Comparison of ENCODE assay signal across 10 cellular contexts in genomic region chr17:16013943-16014407, GRCh38. TPM values are rescaled to one million over a fixed set of nuclear protein-coding genes. Genes with fewer than 3 reads are reported as not detected.
DNase-seq lines count a peak whose midpoint lies in the region; ATAC-seq and TF ChIP-seq lines count a peak whose summit lies in the region.
"Had no signal": no experiment of that assay in that cellular context is flagged by ENCODE, and none has a peak within 500 bp of the region (broad histone marks: within the 10 kb centered on the region; RNA-seq: fewer than 3 reads in every experiment).

No MANE protein-coding gene starts in this region.

- peaks cover 62% of the 10 kb centered on the region for H3K36me3 Mint-ChIP-seq in WTC11

- no peak overlapping the region for H3K27ac Mint-ChIP-seq in WTC11
- H3K27ac Mint-ChIP-seq: activated naive CD8-positive, alpha-beta T cell had no signal

- CTCF ChIA-PET in WTC11 (lab: Charles Lee): no interaction called here

- WGBS in right cardiac atrium: 25% methylated on average over 3 of the region's 3 CpGs

- POLR2A ChIA-PET in WTC11 (lab: Charles Lee): no interaction called here

- H3K4me1 ChIP-seq in right cardiac atrium (ENCODE audit: control insufficient read depth, insufficient read depth, low read length): no peaks in the 10 kb centered on the region
- H3K4me1 ChIP-seq in thoracic aorta (ENCODE audit: control insufficient read depth in 1 of 2, low read depth in 2 of 2): peaks cover 12 to 19% of the 10 kb centered on the region in 2 donors

- ATAC-seq in WTC11: no peak; the same call in 1 of the 2 replicates
- ATAC-seq in right cardiac atrium: peak; percentile 57 to 84
- peak; percentile 31 for ATAC-seq in thoracic aorta (ENCODE audit: insufficient number of reproducible peaks, low FRiP score, low read depth)
- no peak for ATAC-seq in HG02678 (IDR thresholded peaks at IDR 0.05; ENCODE audit: unreplicated experiment)
- ATAC-seq in HG03045 (IDR thresholded peaks at IDR 0.05; ENCODE audit: unreplicated experiment): no peak
- no peak for ATAC-seq in HG03095 (IDR thresholded peaks at IDR 0.05; ENCODE audit: unreplicated experiment)

- H3K4me3 ChIP-seq in right cardiac atrium (ENCODE audit: low read length) (no peak overlapping the region), thoracic aorta (no peak overlapping the region)

- peaks cover 7% of the 10 kb centered on the region for H3K4me1 Mint-ChIP-seq in WTC11

- DNase-seq in DMS 273 (lab: John Stamatoyannopoulos, UW; ENCODE audit: unreplicated experiment) (peak; percentile 47), DMS 273 treated with DMSO at 0.1 percent for 48 hours (lab: John Stamatoyannopoulos, UW) (no peak), WTC11 (ENCODE audit: low spot score) (no peak), right cardiac atrium (no peak), thoracic aorta (ENCODE audit: low spot score) (no peak)
- DNase-seq: 8988T had no signal

- no peaks in the 10 kb centered on the region for H3K9me3 Mint-ChIP-seq in WTC11

- H3K36me3 ChIP-seq in thoracic aorta: peaks cover 7% of the 10 kb centered on the region

- intact Hi-C loops in right cardiac atrium (cut with DNase I): no loop called here

- TF ChIP-seq CTCF in WTC11 (IDR thresholded peaks at IDR 0.05) (0 out of 2 replicates have a peak, but pooled peaks have one; percentile 29), thoracic aorta (IDR thresholded peaks at IDR 0.05) (peak; percentile 59)

- H3K27me3 ChIP-seq in right cardiac atrium (ENCODE audit: control insufficient read depth, insufficient read depth) (no peaks in the 10 kb centered on the region), thoracic aorta (replicated peaks; ENCODE audit: insufficient read depth) (no peaks in the 10 kb centered on the region)

- H3K9me3 ChIP-seq in right cardiac atrium (ENCODE audit: control insufficient read depth, low read length) (no peaks in the 10 kb centered on the region), thoracic aorta (no peaks in the 10 kb centered on the region)

- no peak overlapping the region for H3K27ac ChIP-seq in right cardiac atrium (ENCODE audit: low read length)
- H3K27ac ChIP-seq in thoracic aorta: peak overlapping the region in 1 of 2 donors; percentile 24

- no peak overlapping the region for H3K4me3 Mint-ChIP-seq in WTC11
- H3K4me3 Mint-ChIP-seq: activated naive CD8-positive, alpha-beta T cell had no signal

- H3K27me3 Mint-ChIP-seq in WTC11 (ENCODE audit: low read depth): no peaks in the 10 kb centered on the region
- H3K27me3 Mint-ChIP-seq: activated naive CD8-positive, alpha-beta T cell had no signal

TF ChIP-seq in WTC11, 78 proteins besides CTCF, POLR2A, EP300 and RAD21:
- no peak for TF ChIP-seq ZNF263 (CRISPR knock-in tag; IDR thresholded peaks at IDR 0.05; ENCODE audit: low read depth)
- TF ChIP-seq ZBTB43 (CRISPR knock-in tag; IDR thresholded peaks at IDR 0.05): no peak
- TF ChIP-seq PRDM15 (CRISPR knock-in tag; IDR thresholded peaks at IDR 0.05): no peak

RNA-seq across cellular contexts. Expression of gene TTC19, which starts 14.4 kb away (rescaled TPM):
- total RNA-seq in WTC11 (2021) (55.3 to 60.0 TPM (median 58.0 TPM) in 3 replicates), right cardiac atrium (10 to 100 TPM; 24.7 to 31.8 (median 26.8) TPM), thoracic aorta (10 to 100 TPM; 57.6 to 64.4 TPM)
- polyA plus RNA-seq in right cardiac atrium: 17.1 TPM

RNA-seq across cellular contexts. Expression of gene ZSWIM7, which starts 14.5 kb away (rescaled TPM):
- total RNA-seq in WTC11 (2021): 41.1 to 41.7 TPM (median 41.3 TPM) in 3 replicates
- total RNA-seq in right cardiac atrium: 10 to 100 TPM; 21.9 to 33.3 (median 29.8) TPM
- polyA plus RNA-seq in right cardiac atrium: 45.2 TPM
- 10 to 100 TPM in 1 of 2 donors, 1 to 10 TPM in 1; 6.5 to 13.5 TPM for total RNA-seq in thoracic aorta

Comparison
In these comparisons a context has a peak if more than half of its experiments do, and no peak if none do; other contexts are left out.
1. ATAC-seq: peak in right cardiac atrium (2 of 2) and thoracic aorta (single experiment); none in WTC11 (single experiment), HG02678 (single experiment), HG03045 (single experiment) and HG03095 (single experiment).